In the genomic region with DNA sequence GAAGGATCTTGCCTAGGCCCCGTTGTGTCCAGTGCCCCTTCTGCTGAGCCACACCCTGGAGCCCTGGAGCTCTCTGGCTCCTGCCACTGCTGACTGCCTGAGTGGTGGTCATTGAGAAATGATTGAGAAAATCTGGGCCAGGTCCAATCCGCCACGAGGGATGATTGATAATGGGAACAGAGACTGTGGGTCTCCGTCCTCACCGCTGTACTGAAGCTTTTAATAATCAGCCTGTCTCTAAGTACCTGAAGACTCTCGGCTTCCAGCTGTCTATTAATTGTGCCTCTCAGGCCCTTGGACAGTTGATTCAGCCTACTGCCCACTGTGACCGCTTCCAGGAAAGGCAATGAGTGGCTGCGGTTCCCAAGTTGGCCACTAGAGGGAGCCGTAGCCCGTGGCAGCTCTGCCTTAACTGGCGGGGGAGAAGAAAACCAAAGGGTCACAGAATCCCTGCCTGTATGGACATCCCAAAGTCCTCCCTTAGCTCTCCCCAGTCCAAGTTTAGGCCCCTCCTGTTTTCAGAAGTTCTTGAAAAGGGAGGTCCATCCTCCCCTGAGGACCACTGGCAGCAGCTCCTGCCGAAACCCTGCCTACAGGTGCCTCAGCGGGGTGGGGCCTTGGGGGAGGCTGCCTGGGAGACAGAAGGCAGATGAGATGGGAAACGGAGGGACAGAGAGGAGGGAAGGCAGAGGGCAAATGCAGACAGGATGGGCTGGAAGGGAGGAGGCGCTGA, we compare ENCODE assay signal across 8 cellular contexts.
DNase-seq lines count a peak whose midpoint lies in the region; ATAC-seq and TF ChIP-seq lines count a peak whose summit lies in the region.

No MANE protein-coding gene starts in this region.

- no peak overlapping the region for H3K4me3 Mint-ChIP-seq in Calu3 (ENCODE audit: low read depth, unreplicated experiment)
- H3K4me3 Mint-ChIP-seq in activated CD4-positive, alpha-beta memory T cell treated with anti-CD3 and anti-CD28 coated beads for 36 hours: peak overlapping the region; percentile 66

- H3K4me3 ChIP-seq in dorsolateral prefrontal cortex (peak overlapping the region in 11 of 59 donors; percentile 6 to 36 (median 14)), lung (no peak overlapping the region)

- H3K9me3 Mint-ChIP-seq in Calu3 (ENCODE audit: low read depth, unreplicated experiment): no peaks in the 10 kb centered on the region
- H3K9me3 Mint-ChIP-seq in activated CD4-positive, alpha-beta memory T cell treated with anti-CD3 and anti-CD28 coated beads for 36 hours: no peaks in the 10 kb centered on the region

- peaks cover 0 to 3% of the 10 kb centered on the region in 2 donors for H3K4me1 ChIP-seq in lung (ENCODE audit: control insufficient read depth in 2 of 2, insufficient read depth in 2 of 2, low read length in 2 of 2)

- H3K9me3 ChIP-seq in lung (ENCODE audit: control insufficient read depth in 2 of 2, insufficient read depth in 1 of 2, low read length in 1 of 2): no peaks in the 10 kb centered on the region

- no peaks in the 10 kb centered on the region for H3K36me3 Mint-ChIP-seq in Calu3 (ENCODE audit: insufficient read depth, unreplicated experiment)
- no peaks in the 10 kb centered on the region for H3K36me3 Mint-ChIP-seq in activated CD4-positive, alpha-beta memory T cell treated with anti-CD3 and anti-CD28 coated beads for 36 hours

- H3K27me3 ChIP-seq in dorsolateral prefrontal cortex (no peaks in the 10 kb centered on the region), lung (ENCODE audit: control insufficient read depth, insufficient read depth) (no peaks in the 10 kb centered on the region)

- peaks cover 0 to 1% of the 10 kb centered on the region in 2 donors for H3K36me3 ChIP-seq in lung (ENCODE audit: control insufficient read depth in 2 of 2, insufficient read depth in 2 of 2, low read length in 2 of 2)

- peak; percentile 41 for ATAC-seq in HG02642 (IDR thresholded peaks at IDR 0.05; ENCODE audit: poor library complexity, unreplicated experiment)
- peak; percentile 68 for ATAC-seq in lung (ENCODE audit: insufficient read depth, low FRiP score)
- ATAC-seq in GM19455 (IDR thresholded peaks at IDR 0.05; ENCODE audit: unreplicated experiment): no peak

- CTCF ChIA-PET in Calu3 (lab: Charles Lee): interaction anchor here (0.6 to 2.0 kb wide), 7 partner anchors 97 to 387 kb away, joined by 3 to 16 read pairs (median 4); partner anchors contain the start of gene RUFY4
- CTCF ChIA-PET in activated CD4-positive, alpha-beta memory T cell treated with anti-CD3 and anti-CD28 coated beads for 36 hours (lab: Charles Lee): interaction anchor here (0.7 to 6.8 kb wide), 38 partner anchors 8 to 1170 kb away, joined by 3 to 99 read pairs (median 4); partner anchors contain the start of gene RUFY4

- H3K27ac ChIP-seq in dorsolateral prefrontal cortex (peak overlapping the region in 19 of 59 donors; percentile 5 to 76 (median 54)), lung (ENCODE audit: low read depth in 1 of 2, low read length in 1 of 2) (peak overlapping the region in 1 of 2 donors; percentile 52)

- intact Hi-C loops in Calu3 (cut with micrococcal nuclease; ENCODE audit: unreplicated experiment): loop anchor here (1.0 kb wide), 2 partner anchors 97 to 199 kb away; no protein-coding TSS in a partner anchor
- intact Hi-C loops in activated CD4-positive, alpha-beta memory T cell treated with anti-CD3 and anti-CD28 coated beads for 36 hours (cut with micrococcal nuclease): loop anchor here (1.0 kb wide), 2 partner anchors 97 to 199 kb away; no protein-coding TSS in a partner anchor
- intact Hi-C loops in dorsolateral prefrontal cortex (cut with DNase I): loop anchor here (1.0 to 10.0 kb wide), 7 partner anchors 97 to 282 kb away; partner anchors contain the start of gene RUFY4 (in 1 of the 2)

- H3K4me1 Mint-ChIP-seq in Calu3 (ENCODE audit: low read depth, unreplicated experiment): no peaks in the 10 kb centered on the region
- H3K4me1 Mint-ChIP-seq in activated CD4-positive, alpha-beta memory T cell treated with anti-CD3 and anti-CD28 coated beads for 36 hours (ENCODE audit: low read depth): peaks cover 15% of the 10 kb centered on the region

- BruUV-seq in Calu3 (replicated peaks; lab: Mats Ljungman, UMichigan): no TSS peak

- POLR2A ChIA-PET in activated CD4-positive, alpha-beta memory T cell treated with anti-CD3 and anti-CD28 coated beads for 36 hours (lab: Charles Lee): no interaction called here

- peak; percentile 98 for TF ChIP-seq CTCF in Calu3 (IDR thresholded peaks at IDR 0.05; ENCODE audit: unreplicated experiment)
- TF ChIP-seq CTCF in dorsolateral prefrontal cortex (IDR thresholded peaks at IDR 0.05 in 54 of 56, conservative IDR thresholded peaks at IDR 0.05 in 2 of 56; ENCODE audit: low read depth in 1 of 56, partially characterized antibody in 56 of 56): peak; percentile 91 to 100 (median 99)
- TF ChIP-seq CTCF in lung (IDR thresholded peaks at IDR 0.05; ENCODE audit: control extremely low read depth, extremely low read depth): peak; percentile 99

- DNase-seq in Calu3 (peak; percentile 83), NCI-H69 (lab: John Stamatoyannopoulos, UW) (peak; percentile 32), dorsolateral prefrontal cortex (peak; percentile 67 to 90 (median 84)), lung (ENCODE audit: low spot score) (peak; percentile 85)
- peak; percentile 83 for DNase-seq in activated CD4-positive, alpha-beta memory T cell treated with anti-CD3 and anti-CD28 coated beads for 36 hours
- peak; percentile 48 to 60 (median 49) for DNase-seq in stimulated activated CD4-positive, alpha-beta T cell treated with anti-CD3 and anti-CD28 coated beads, TNF-alpha, amount 100 ng/mL, for 4 hours (ENCODE audit: low read depth in 3 of 3)

- H3K27ac Mint-ChIP-seq in Calu3 (ENCODE audit: unreplicated experiment): no peak overlapping the region
- no peak overlapping the region for H3K27ac Mint-ChIP-seq in activated CD4-positive, alpha-beta memory T cell treated with anti-CD3 and anti-CD28 coated beads for 36 hours

- H3K27me3 Mint-ChIP-seq in Calu3 (ENCODE audit: unreplicated experiment): peaks cover 39% of the 10 kb centered on the region
- H3K27me3 Mint-ChIP-seq in activated CD4-positive, alpha-beta memory T cell treated with anti-CD3 and anti-CD28 coated beads for 36 hours: no peaks in the 10 kb centered on the region

- 29 to 31% methylated on average over 15 of the region's 15 CpGs for WGBS in lung, 2 donors

Comparison
In these comparisons a context has a peak if more than half of its experiments do, and no peak if none do; other contexts are left out.
1. DNase-seq: peak in every context shown above with its lines; median percentile 85 in lung; 84 in dorsolateral prefrontal cortex; 83 in Calu3; 83 in activated CD4-positive, alpha-beta memory T cell treated with anti-CD3 and anti-CD28 coated beads for 36 hours; 49 in stimulated activated CD4-positive, alpha-beta T cell treated with anti-CD3 and anti-CD28 coated beads, TNF-alpha, amount 100 ng/mL, for 4 hours; 32 in NCI-H69.